In the genomic region with DNA sequence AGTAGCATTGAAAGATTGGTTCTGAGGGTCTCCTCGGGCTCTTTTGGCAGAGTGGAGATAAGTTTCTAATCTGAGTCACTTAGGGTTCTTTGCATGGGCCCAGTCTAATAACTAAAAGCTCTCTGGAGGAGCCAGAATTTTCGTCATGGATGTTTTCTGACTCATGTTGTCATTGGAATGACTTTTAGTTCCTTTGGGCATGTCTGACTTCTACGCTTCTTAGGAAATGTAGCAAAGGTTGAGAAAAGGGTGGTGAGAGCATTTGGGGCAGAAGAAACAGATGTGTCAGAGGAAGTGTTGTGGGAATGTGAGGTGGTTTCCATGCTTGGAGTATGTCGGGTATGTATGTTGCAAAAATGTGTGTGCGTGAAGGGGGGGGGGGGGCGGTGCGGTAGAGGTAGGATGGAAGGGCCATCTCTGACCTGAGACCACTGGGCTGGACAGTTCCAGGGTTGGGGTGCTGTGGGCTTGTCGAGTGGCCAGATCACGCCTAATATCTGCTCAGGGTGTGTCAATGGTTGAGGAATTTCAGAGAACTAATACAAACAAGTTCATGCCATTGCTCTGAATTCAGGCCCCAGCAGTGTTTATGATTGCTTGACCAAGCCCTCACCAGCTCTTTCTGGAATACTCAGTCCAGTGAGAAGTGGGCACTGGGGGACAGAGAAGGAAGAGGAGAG, we compare ENCODE assay signal across 16 cellular contexts. TPM values are rescaled to one million over a fixed set of nuclear protein-coding genes. Genes with fewer than 3 reads are reported as not detected.
DNase-seq lines count a peak whose midpoint lies in the region; ATAC-seq, FAIRE-seq and TF ChIP-seq lines count a peak whose summit lies in the region.
"Had no signal": no experiment of that assay in that cellular context is flagged by ENCODE, and none has a peak within 500 bp of the region (broad histone marks: within the 10 kb centered on the region; RNA-seq: fewer than 3 reads in every experiment).

No MANE protein-coding gene starts in this region.

- H4K8ac ChIP-seq in H1 (ENCODE audit: extremely low read depth, insufficient read depth, low read length) (no peak overlapping the region), mesenchymal stem cell (ENCODE audit: low read length) (peak overlapping the region; percentile 51)

- peaks cover 2% of the 10 kb centered on the region; the same call in 1 of the 2 replicates for H3K23me2 ChIP-seq in H1 (ENCODE audit: low read depth, low read length)

- no peak for TF ChIP-seq RAD21 in H1 (IDR thresholded peaks at IDR 0.05 in 1 of 2, conservative IDR thresholded peaks at IDR 0.05 in 1 of 2; ENCODE audit: low read depth in 2 of 2, low read length in 2 of 2)

- CTCF ChIA-PET in H1 (lab: Charles Lee; ENCODE audit: partially characterized antibody), result interaction anchor here (0.9 to 2.7 kb wide), 3 partner anchors 8 to 99 kb away, joined by 3 to 10 read pairs (median 3); no protein-coding TSS in a partner anchor

- H3K27ac ChIP-seq in H1 (ENCODE audit: low read depth, low read length) (no peak overlapping the region), mesenchymal stem cell (ENCODE audit: low read length, poor library complexity, severe bottlenecking) (no peak overlapping the region)
- H3K27ac ChIP-seq: BLaER1 had no signal

- no peak overlapping the region for H2AFZ ChIP-seq in H1 (ENCODE audit: low read length)
- H2AFZ ChIP-seq in mesenchymal stem cell (ENCODE audit: low read depth, low read length), result no peak overlapping the region

- H4K91ac ChIP-seq in H1 (replicated peaks; ENCODE audit: insufficient read length, low read length) (no peak overlapping the region), mesenchymal stem cell (ENCODE audit: low read length) (peak overlapping the region; percentile 84)

- H3K36me3 ChIP-seq in MG63, result no peaks in the 10 kb centered on the region
- H3K36me3 ChIP-seq in H1 (ENCODE audit: control insufficient read depth in 2 of 4, insufficient read depth in 4 of 4, low read length in 3 of 4), result no peaks in the 10 kb centered on the region
- H3K36me3 ChIP-seq in mesenchymal stem cell (ENCODE audit: control insufficient read depth in 1 of 2, insufficient read depth in 2 of 2, low read depth in 1 of 2, low read length in 2 of 2), result peaks cover 0 to 4% of the 10 kb centered on the region in 2 experiments
- H3K36me3 ChIP-seq: BLaER1 had no signal

- H3K4me2 ChIP-seq in H1 (ENCODE audit: insufficient read depth in 1 of 2, low read depth in 2 of 2, low read length in 2 of 2), result no peak overlapping the region
- H3K4me2 ChIP-seq in mesenchymal stem cell (ENCODE audit: low read length, poor library complexity, severe bottlenecking), result no peak overlapping the region
- H3K4me2 ChIP-seq: BLaER1 had no signal

- H3K18ac ChIP-seq in H1 (ENCODE audit: extremely low read depth, low read length), result no peak overlapping the region
- H3K18ac ChIP-seq in mesenchymal stem cell (ENCODE audit: low read depth in 1 of 2, low read length in 2 of 2), result peak overlapping the region; percentile 52 to 80

- no peaks in the 10 kb centered on the region for H4K20me1 ChIP-seq in H1 (replicated peaks in 1 of 2; ENCODE audit: control insufficient read depth in 1 of 2, insufficient read depth in 2 of 2, low read length in 2 of 2)
- H4K20me1 ChIP-seq: BLaER1 had no signal

- POLR2A ChIA-PET in H1 (lab: Charles Lee; ENCODE audit: partially characterized antibody), result no interaction called here

- no peak overlapping the region for H3K27ac Mint-ChIP-seq in glutamatergic neuron (ENCODE audit: unreplicated experiment)
- H3K27ac Mint-ChIP-seq: stimulated activated naive B cell treated with anti-CD40 and anti-IgM and Interleukin-4, amounts not matched to agents 10 μg/mL and 1 μg/mL and 100 μg/mL, for 72 hours had no signal

- H4K5ac ChIP-seq in H1 (ENCODE audit: insufficient read length, low read depth, low read length), result no peak overlapping the region

- H3K9ac ChIP-seq in H1 (replicated peaks in 1 of 4; ENCODE audit: extremely low read depth in 1 of 4, low read depth in 3 of 4, low read length in 3 of 4) (no peak overlapping the region; a peak in 1 of 7 replicates), mesenchymal stem cell (ENCODE audit: low read length) (peak overlapping the region; percentile 54)
- H3K9ac ChIP-seq: BLaER1 had no signal

- TF ChIP-seq POLR2A in H1 (IDR thresholded peaks at IDR 0.05; ENCODE audit: control extremely low read depth in 1 of 2, low read depth in 2 of 2, low read length in 2 of 2), result no peak

- 93% methylated on average over 9 of the region's 9 CpGs; no CpG with 5 or more reads in 1 of the 2 experiments for WGBS in H1 (ENCODE audit: extremely low coverage in 1 of 2, insufficient coverage in 1 of 2, insufficient read length in 1 of 2, insufficient replicate concordance in 2 of 2, low coverage in 1 of 2, low lambda C conversion rate in 2 of 2, missing lambda C conversion rate in 1 of 2), 2 experiments
- WGBS in mesenchymal stem cell, result 45% methylated on average over 9 of the region's 9 CpGs

- H3K79me1 ChIP-seq in H1 (ENCODE audit: low read depth, low read length), result no peaks in the 10 kb centered on the region
- H3K79me1 ChIP-seq in mesenchymal stem cell (replicated peaks; ENCODE audit: low read length, poor library complexity, severe bottlenecking), result peaks cover 40% of the 10 kb centered on the region

- H2BK20ac ChIP-seq in H1 (ENCODE audit: low read length), result no peak overlapping the region

- H3K27me3 Mint-ChIP-seq in glutamatergic neuron (ENCODE audit: unreplicated experiment), result no peaks in the 10 kb centered on the region

- TF ChIP-seq EP300 in H1 (IDR thresholded peaks at IDR 0.05; ENCODE audit: borderline replicate concordance in 1 of 2, low read depth in 2 of 2, low read length in 2 of 2), result no peak

- H2BK5ac ChIP-seq in H1 (ENCODE audit: low read depth, low read length), result no peak overlapping the region
- no peak overlapping the region for H2BK5ac ChIP-seq in mesenchymal stem cell (ENCODE audit: low read depth, low read length, poor library complexity, severe bottlenecking)

- no peaks in the 10 kb centered on the region for H3K79me2 ChIP-seq in H1 (ENCODE audit: control insufficient read depth in 1 of 2, insufficient read depth in 2 of 2, low read length in 2 of 2)

- no peak overlapping the region for H2BK120ac ChIP-seq in H1 (replicated peaks; ENCODE audit: low read depth, low read length)
- H2BK120ac ChIP-seq in mesenchymal stem cell (ENCODE audit: low read depth, low read length), result no peak overlapping the region

- no peaks in the 10 kb centered on the region for H3K27me3 ChIP-seq in MG63
- H3K27me3 ChIP-seq in H1 (replicated peaks in 1 of 4; ENCODE audit: control insufficient read depth in 3 of 4, extremely low read depth in 1 of 4, insufficient read depth in 3 of 4, low read length in 3 of 4), result no peaks in the 10 kb centered on the region
- no peaks in the 10 kb centered on the region for H3K27me3 ChIP-seq in mesenchymal stem cell (ENCODE audit: control insufficient read depth in 1 of 2, insufficient read depth in 1 of 2, low read length in 2 of 2)
- H3K27me3 ChIP-seq: BLaER1 had no signal

- H3K56ac ChIP-seq in H1 (replicated peaks; ENCODE audit: insufficient read length, low read depth, low read length), result no peak overlapping the region

- H3K4me1 Mint-ChIP-seq in glutamatergic neuron (ENCODE audit: low read depth, unreplicated experiment), result peaks cover 6% of the 10 kb centered on the region
- H3K4me1 Mint-ChIP-seq: stimulated activated naive B cell treated with anti-CD40 and anti-IgM and Interleukin-4, amounts not matched to agents 10 μg/mL and 1 μg/mL and 100 μg/mL, for 72 hours had no signal

- no peak overlapping the region for H3K14ac ChIP-seq in H1 (ENCODE audit: insufficient read length)
- H3K14ac ChIP-seq in mesenchymal stem cell (ENCODE audit: low read length in 2 of 2), result peak overlapping the region in 1 of 2 experiments; percentile 19

- H2AK5ac ChIP-seq in H1 (ENCODE audit: low read depth, low read length) (no peak overlapping the region), mesenchymal stem cell (ENCODE audit: low read length, severe bottlenecking) (no peak overlapping the region)

- H3K9me3 ChIP-seq in MG63 (no peaks in the 10 kb centered on the region; the same call in 1 of the 2 replicates), H1 (ENCODE audit: insufficient read depth in 2 of 2, low read depth in 1 of 2, low read length in 1 of 2) (no peaks in the 10 kb centered on the region), mesenchymal stem cell (ENCODE audit: control insufficient read depth, low read length) (no peaks in the 10 kb centered on the region)
- H3K9me3 ChIP-seq: BLaER1 had no signal

- H2BK15ac ChIP-seq in H1 (ENCODE audit: low read length) (0 out of 2 replicates have a peak overlapping the region, but pooled peaks have one; percentile 25), mesenchymal stem cell (ENCODE audit: low read depth, poor library complexity, severe bottlenecking) (peak overlapping the region; percentile 57)

- no peak for TF ChIP-seq CTCF in H1 (IDR thresholded peaks at IDR 0.05; ENCODE audit: control extremely low read depth in 1 of 3, insufficient read depth in 1 of 3, low read depth in 1 of 3, low read length in 3 of 3)
- TF ChIP-seq CTCF in glutamatergic neuron (IDR thresholded peaks at IDR 0.05; ENCODE audit: partially characterized antibody, unreplicated experiment), result no peak

- H3K4me1 ChIP-seq in H1 (replicated peaks in 1 of 4; ENCODE audit: control insufficient read depth in 3 of 4, insufficient read depth in 4 of 4, low read length in 3 of 4), result no peaks in the 10 kb centered on the region
- peaks cover 13% of the 10 kb centered on the region for H3K4me1 ChIP-seq in mesenchymal stem cell (ENCODE audit: control insufficient read depth, insufficient read depth, low read depth, low read length)
- H3K4me1 ChIP-seq: BLaER1 had no signal

- H3K23ac ChIP-seq in H1 (ENCODE audit: insufficient read length), result no peak overlapping the region
- no peak overlapping the region for H3K23ac ChIP-seq in mesenchymal stem cell (ENCODE audit: low read length in 2 of 2)

- H3K4ac ChIP-seq in H1 (replicated peaks; ENCODE audit: insufficient read length, low read depth, low read length), result no peak overlapping the region
- H3K4ac ChIP-seq in mesenchymal stem cell (ENCODE audit: low read depth in 1 of 2, low read length in 2 of 2), result peak overlapping the region in 1 of 2 experiments; percentile 64

- FAIRE-seq in H1 (lab: Jason Lieb, UNC), result no peak

- no peak for ATAC-seq in GM21717 (IDR thresholded peaks at IDR 0.05; ENCODE audit: unreplicated experiment)
- ATAC-seq in GM21576 (IDR thresholded peaks at IDR 0.05; ENCODE audit: unreplicated experiment), result no peak
- ATAC-seq: HCT116; stimulated activated naive B cell treated with anti-CD40 and anti-IgM and Interleukin-4, amounts not matched to agents 10 μg/mL and 1 μg/mL and 100 μg/mL, for 72 hours had no signal

- DNase-seq in AG08396 (ENCODE audit: low spot score) (peak; percentile 74), MG63 (peak; percentile 66), H1 (ENCODE audit: low read depth in 1 of 2, low spot score in 2 of 2) (no peak), mesenchymal stem cell (peak; percentile 95), glutamatergic neuron (no peak), NCI-H69 (lab: John Stamatoyannopoulos, UW) (no peak)
- DNase-seq: activated CD4-positive, alpha-beta T cell treated with anti-CD3 and anti-CD28 coated beads for 4 hours; activated gamma-delta T cell treated with Interleukin-2 at 50 U/mL for 16 hours; NCI-H345; SIG-M5; stimulated activated naive B cell treated with anti-CD40 and anti-IgM and Interleukin-4, amounts not matched to agents 10 μg/mL and 1 μg/mL and 100 μg/mL, for 72 hours had no signal

- H3K36me3 Mint-ChIP-seq in glutamatergic neuron (ENCODE audit: unreplicated experiment), result peaks cover 5% of the 10 kb centered on the region
- H3K36me3 Mint-ChIP-seq: stimulated activated naive B cell treated with anti-CD40 and anti-IgM and Interleukin-4, amounts not matched to agents 10 μg/mL and 1 μg/mL and 100 μg/mL, for 72 hours had no signal

- no peak overlapping the region for H2BK12ac ChIP-seq in H1 (ENCODE audit: low read depth, low read length)
- H2BK12ac ChIP-seq in mesenchymal stem cell (ENCODE audit: low read length in 2 of 2), result peak overlapping the region; percentile 49 to 97

- no peak overlapping the region for H3K4me3 Mint-ChIP-seq in glutamatergic neuron (ENCODE audit: unreplicated experiment)
- H3K4me3 Mint-ChIP-seq: nephron; stimulated activated naive B cell treated with anti-CD40 and anti-IgM and Interleukin-4, amounts not matched to agents 10 μg/mL and 1 μg/mL and 100 μg/mL, for 72 hours had no signal

- H3K9me3 Mint-ChIP-seq in glutamatergic neuron (ENCODE audit: unreplicated experiment), result peaks cover 6% of the 10 kb centered on the region
- H3K9me3 Mint-ChIP-seq: nephron; stimulated activated naive B cell treated with anti-CD40 and anti-IgM and Interleukin-4, amounts not matched to agents 10 μg/mL and 1 μg/mL and 100 μg/mL, for 72 hours had no signal

- H3K4me3 ChIP-seq in MG63, result no peak overlapping the region
- H3K4me3 ChIP-seq in H1 (ENCODE audit: extremely low read depth in 1 of 4, insufficient read depth in 2 of 4, low read depth in 3 of 4, low read length in 4 of 4), result no peak overlapping the region
- peak overlapping the region in 1 of 2 experiments; percentile 30 for H3K4me3 ChIP-seq in mesenchymal stem cell (ENCODE audit: insufficient read depth in 1 of 2, low read depth in 1 of 2, low read length in 2 of 2)
- H3K4me3 ChIP-seq: BLaER1 had no signal

RNA-seq across cellular contexts. Expression of a gene that starts 26.9 kb away (rescaled TPM):
- total RNA-seq in MG63 (2014; rRNA removed; shearing (Covaris generic); ENCODE audit: low replicate concordance), result 0.69 and 1.5 TPM in 2 replicates
- total RNA-seq in H1 (2021; fragmentation: NEBNext Ultra II Directional; extraction: Animal tissue kit (Norgen Biotek cat#: 25700)), result 4.3 and 4.7 TPM in 2 replicates
- 1.1 and 2.6 TPM in 2 replicates for polyA plus RNA-seq in H1 (2011; rRNA removed)
- 1.8 TPM for polyA plus RNA-seq in H1 (2011; cell fraction: cytosol; rRNA removed)
- polyA plus RNA-seq in H1 (2011; cell fraction: nucleus; rRNA removed), result 6.5 TPM
- polyA plus RNA-seq in H1 (2012, experiment 1 of 2), result 2.1 to 2.4 TPM (median 2.2 TPM) in 4 replicates
- polyA plus RNA-seq in H1 (2012, experiment 2 of 2), result 1.4 TPM
- 2.0 TPM for polyA plus RNA-seq in H1 (2013, experiment 1 of 2)
- 2.0 TPM for polyA plus RNA-seq in H1 (2013, experiment 2 of 2)
- 1.2 and 1.5 TPM in 2 replicates for polyA minus RNA-seq in H1 (2011; rRNA and poly(A)+ RNA removed)
- 1.8 TPM for polyA minus RNA-seq in H1 (2011; cell fraction: cytosol; rRNA and poly(A)+ RNA removed)
- polyA minus RNA-seq in H1 (2011; cell fraction: nucleus; rRNA and poly(A)+ RNA removed), result 5.0 TPM
- 11.5 TPM for polyA plus RNA-seq in mesenchymal stem cell (2013, experiment 1 of 2)
- 11.2 TPM for polyA plus RNA-seq in mesenchymal stem cell (2013, experiment 2 of 2)
- 36.5 TPM for total RNA-seq in glutamatergic neuron (ENCODE audit: unreplicated experiment)

Comparison
In these comparisons a context has a peak if more than half of its experiments do, and no peak if none do; other contexts are left out.
1. DNase-seq: peak in AG08396 (single experiment), MG63 (single experiment) and mesenchymal stem cell (single experiment); none in H1 (0 of 2), glutamatergic neuron (single experiment) and NCI-H69 (single experiment).